In genomic region chr6:8679823-8680222, GRCh38 we compare ENCODE assay signal across 36 cellular contexts.
"Had no signal": no experiment of that assay in that cellular context is flagged by ENCODE, and none has a peak within 500 bp of the region (broad histone marks: within the 10 kb centered on the region; RNA-seq: fewer than 3 reads in every experiment).

No MANE protein-coding gene starts in this region.

- H3K9me3 ChIP-seq: ascending aorta had no signal

- H3K27me3 Mint-ChIP-seq: activated B cell treated with CpG ODN at 0.5 μM for 24 hours; activated CD4-positive, alpha-beta memory T cell treated with anti-CD3 and anti-CD28 coated beads, Interleukin-2, amount 10 ng/mL, durations not matched to agents 7 days and 5 days; activated CD4-positive, alpha-beta T cell treated with anti-CD3 and anti-CD28 coated beads, Interleukin-2, amount 10 ng/mL, durations not matched to agents 7 days and 5 days; activated CD8-positive, alpha-beta memory T cell treated with anti-CD3 and anti-CD28 coated beads, Interleukin-2, amount 10 ng/mL, durations not matched to agents 7 days and 5 days; activated naive CD4-positive, alpha-beta T cell treated with anti-CD3 and anti-CD28 coated beads, Interleukin-2, amount 10 ng/mL, durations not matched to agents 7 days and 5 days; activated naive CD4-positive, alpha-beta T cell treated with anti-CD3 and anti-CD28 coated beads, Interleukin-2, amount 50 U/mL, for 24 hours; activated naive CD8-positive, alpha-beta T cell; activated naive CD8-positive, alpha-beta T cell treated with anti-CD3 and anti-CD28 coated beads, Interleukin-2, amount 10 ng/mL, durations not matched to agents 7 days and 5 days; activated naive CD8-positive, alpha-beta T cell treated with anti-CD3 and anti-CD28 coated beads, Interleukin-2, amount 50 U/mL, for 24 hours; activated T-cell treated with anti-CD3 and anti-CD28 coated beads, Interleukin-2, amount 50 U/mL, for 24 hours; brain; central memory CD8-positive, alpha-beta T cell had no signal

- H3K27ac Mint-ChIP-seq: activated B cell treated with CpG ODN at 0.5 μM for 24 hours; activated CD4-positive, alpha-beta memory T cell treated with anti-CD3 and anti-CD28 coated beads, Interleukin-2, amount 10 ng/mL, durations not matched to agents 7 days and 5 days; activated CD4-positive, alpha-beta T cell treated with anti-CD3 and anti-CD28 coated beads, Interleukin-2, amount 10 ng/mL, durations not matched to agents 7 days and 5 days; activated CD8-positive, alpha-beta memory T cell treated with anti-CD3 and anti-CD28 coated beads, Interleukin-2, amount 10 ng/mL, durations not matched to agents 7 days and 5 days; activated CD8-positive, alpha-beta T cell treated with anti-CD3 and anti-CD28 coated beads, Interleukin-2, amount 10 ng/mL, durations not matched to agents 7 days and 5 days; activated naive CD4-positive, alpha-beta T cell treated with anti-CD3 and anti-CD28 coated beads, Interleukin-2, amount 10 ng/mL, durations not matched to agents 7 days and 5 days; activated naive CD4-positive, alpha-beta T cell treated with anti-CD3 and anti-CD28 coated beads, Interleukin-2, amount 50 U/mL, for 24 hours; activated naive CD8-positive, alpha-beta T cell; activated naive CD8-positive, alpha-beta T cell treated with anti-CD3 and anti-CD28 coated beads, Interleukin-2, amount 10 ng/mL, durations not matched to agents 7 days and 5 days; activated naive CD8-positive, alpha-beta T cell treated with anti-CD3 and anti-CD28 coated beads, Interleukin-2, amount 50 U/mL, for 24 hours; activated T-cell treated with anti-CD3 and anti-CD28 coated beads, Interleukin-2, amount 50 U/mL, for 24 hours; activated T-helper 2 cell treated with anti-CD3 and anti-CD28 coated beads, Interferon-gamma antibody, Interleukin-2, Interleukin-4, amounts not matched to agents 10 μg/mL and 5 μg/mL and 100 μg/mL, durations not matched to agents 14 hours and 24 hours and 36 hours; brain; T-helper 1 cell treated with Interleukin-12 subunit alpha and Interleukin-12 subunit beta and Interleukin-4 antibody, amounts not matched to agents 30 μg/mL and 1 μg/mL, for 36 hours; T-helper 2 cell treated with Interferon-gamma antibody and Interleukin-4, amounts not matched to agents 5 μg/mL and 100 μg/mL, for 36 hours had no signal

- H3K4me3 ChIP-seq: ascending aorta, cardiac muscle cell had no signal

- DNase-seq: activated B cell treated with CpG ODN at 0.5 μM for 24 hours; activated CD4-positive, alpha-beta memory T cell treated with anti-CD3 and anti-CD28 coated beads, Interleukin-2, amount 10 ng/mL, durations not matched to agents 7 days and 5 days; activated CD4-positive, alpha-beta T cell treated with anti-CD3 and anti-CD28 coated beads for 4 hours; activated CD4-positive, alpha-beta T cell treated with anti-CD3 and anti-CD28 coated beads, Interleukin-2, amount 10 ng/mL, durations not matched to agents 7 days and 5 days; activated CD4-positive, alpha-beta T cell treated with anti-CD3 and anti-CD28 coated beads, Interleukin-2, amount 50 U/mL, for 48 hours; activated CD4-positive, CD25-positive, alpha-beta regulatory T cell treated with anti-CD3 and anti-CD28 coated beads, Interleukin-2, amount 50 U/mL, for 72 hours; activated CD8-positive, alpha-beta memory T cell treated with anti-CD3 and anti-CD28 coated beads for 24 hours; activated CD8-positive, alpha-beta memory T cell treated with anti-CD3 and anti-CD28 coated beads, Interleukin-2, amount 10 ng/mL, durations not matched to agents 7 days and 5 days; activated CD8-positive, alpha-beta memory T cell treated with anti-CD3 and anti-CD28 coated beads, Interleukin-2, amount 50 U/mL, for 48 hours; activated CD8-positive, alpha-beta T cell treated with anti-CD3 and anti-CD28 coated beads, Interleukin-2, amount 10 ng/mL, durations not matched to agents 7 days and 5 days; activated effector memory CD4-positive, alpha-beta T cell treated with Interleukin-2 at 50 U/mL for 16 hours; activated gamma-delta T cell; activated naive CD4-positive, alpha-beta T cell treated with anti-CD3 and anti-CD28 coated beads, Interleukin-2, amount 10 ng/mL, durations not matched to agents 7 days and 5 days; activated naive CD4-positive, alpha-beta T cell treated with Interleukin-2 at 50 U/mL for 16 hours; activated naive CD8-positive, alpha-beta T cell treated with anti-CD3 and anti-CD28 coated beads, Interleukin-2, amount 10 ng/mL, durations not matched to agents 7 days and 5 days; activated naive CD8-positive, alpha-beta T cell treated with anti-CD3 and anti-CD28 coated beads, Interleukin-2, amount 50 U/mL, for 24 hours; activated T-cell treated with anti-CD3 and anti-CD28 coated beads, Interleukin-2, amount 50 U/mL, for 24 hours; activated T-cell treated with anti-CD3 and anti-CD28 coated beads, Interleukin-2, amount 50 U/mL, for 48 hours; amygdala; anterior cingulate cortex; caudate nucleus; cerebellar nuclear complex; T-helper 2 cell; T-helper 9 cell had no signal

- H3K27ac ChIP-seq: ascending aorta, cardiac muscle cell, VCaP had no signal

- H3K36me3 Mint-ChIP-seq: activated CD8-positive, alpha-beta memory T cell treated with anti-CD3 and anti-CD28 coated beads, Interleukin-2, amount 10 ng/mL, durations not matched to agents 7 days and 5 days; activated naive CD4-positive, alpha-beta T cell treated with anti-CD3 and anti-CD28 coated beads, Interleukin-2, amount 10 ng/mL, durations not matched to agents 7 days and 5 days; activated naive CD4-positive, alpha-beta T cell treated with anti-CD3 and anti-CD28 coated beads, Interleukin-2, amount 50 U/mL, for 24 hours; activated naive CD8-positive, alpha-beta T cell; activated naive CD8-positive, alpha-beta T cell treated with anti-CD3 and anti-CD28 coated beads, Interleukin-2, amount 10 ng/mL, durations not matched to agents 7 days and 5 days; brain had no signal

- H3K4me1 Mint-ChIP-seq: activated CD4-positive, alpha-beta memory T cell treated with anti-CD3 and anti-CD28 coated beads, Interleukin-2, amount 10 ng/mL, durations not matched to agents 7 days and 5 days; activated CD4-positive, alpha-beta T cell treated with anti-CD3 and anti-CD28 coated beads, Interleukin-2, amount 10 ng/mL, durations not matched to agents 7 days and 5 days; activated CD8-positive, alpha-beta memory T cell treated with anti-CD3 and anti-CD28 coated beads, Interleukin-2, amount 10 ng/mL, durations not matched to agents 7 days and 5 days; activated naive CD4-positive, alpha-beta T cell treated with anti-CD3 and anti-CD28 coated beads, Interleukin-2, amount 10 ng/mL, durations not matched to agents 7 days and 5 days; activated naive CD4-positive, alpha-beta T cell treated with anti-CD3 and anti-CD28 coated beads, Interleukin-2, amount 50 U/mL, for 24 hours; activated naive CD8-positive, alpha-beta T cell treated with anti-CD3 and anti-CD28 coated beads, Interleukin-2, amount 10 ng/mL, durations not matched to agents 7 days and 5 days; activated naive CD8-positive, alpha-beta T cell treated with anti-CD3 and anti-CD28 coated beads, Interleukin-2, amount 50 U/mL, for 24 hours; brain; central memory CD8-positive, alpha-beta T cell had no signal

- H3K36me3 ChIP-seq: ascending aorta, cardiac muscle cell had no signal

- H3K4me1 ChIP-seq: ascending aorta had no signal

- H3K27me3 ChIP-seq: ascending aorta, cardiac muscle cell had no signal

- FAIRE-seq: bronchial epithelial cell, TTC549 had no signal

- ATAC-seq: activated CD8-positive, alpha-beta memory T cell treated with anti-CD3 and anti-CD28 coated beads, Interleukin-2, amount 10 ng/mL, durations not matched to agents 7 days and 5 days; activated CD8-positive, alpha-beta T cell treated with anti-CD3 and anti-CD28 coated beads, Interleukin-2, amount 10 ng/mL, durations not matched to agents 7 days and 5 days; activated naive CD8-positive, alpha-beta T cell treated with anti-CD3 and anti-CD28 coated beads, Interleukin-2, amount 50 U/mL, for 24 hours had no signal

- H3K9me3 Mint-ChIP-seq: activated naive CD8-positive, alpha-beta T cell treated with anti-CD3 and anti-CD28 coated beads, Interleukin-2, amount 10 ng/mL, durations not matched to agents 7 days and 5 days; activated T-helper 2 cell treated with anti-CD3 and anti-CD28 coated beads, Interferon-gamma antibody, Interleukin-2, Interleukin-4, amounts not matched to agents 10 μg/mL and 5 μg/mL and 100 μg/mL, durations not matched to agents 14 hours and 24 hours and 36 hours; brain had no signal

- H3K4me3 Mint-ChIP-seq: activated B cell treated with CpG ODN at 0.5 μM for 24 hours; activated CD4-positive, alpha-beta memory T cell treated with anti-CD3 and anti-CD28 coated beads, Interleukin-2, amount 10 ng/mL, durations not matched to agents 7 days and 5 days; activated CD4-positive, alpha-beta T cell treated with anti-CD3 and anti-CD28 coated beads, Interleukin-2, amount 10 ng/mL, durations not matched to agents 7 days and 5 days; activated CD8-positive, alpha-beta memory T cell treated with anti-CD3 and anti-CD28 coated beads, Interleukin-2, amount 10 ng/mL, durations not matched to agents 7 days and 5 days; activated CD8-positive, alpha-beta T cell treated with anti-CD3 and anti-CD28 coated beads, Interleukin-2, amount 10 ng/mL, durations not matched to agents 7 days and 5 days; activated naive CD4-positive, alpha-beta T cell treated with anti-CD3 and anti-CD28 coated beads, Interleukin-2, amount 10 ng/mL, durations not matched to agents 7 days and 5 days; activated naive CD4-positive, alpha-beta T cell treated with anti-CD3 and anti-CD28 coated beads, Interleukin-2, amount 50 U/mL, for 24 hours; activated naive CD8-positive, alpha-beta T cell; activated naive CD8-positive, alpha-beta T cell treated with anti-CD3 and anti-CD28 coated beads, Interleukin-2, amount 10 ng/mL, durations not matched to agents 7 days and 5 days; activated naive CD8-positive, alpha-beta T cell treated with anti-CD3 and anti-CD28 coated beads, Interleukin-2, amount 50 U/mL, for 24 hours; activated T-cell treated with anti-CD3 and anti-CD28 coated beads, Interleukin-2, amount 50 U/mL, for 24 hours; brain; central memory CD8-positive, alpha-beta T cell; T-helper 1 cell treated with Interleukin-12 subunit alpha and Interleukin-12 subunit beta and Interleukin-4 antibody, amounts not matched to agents 30 μg/mL and 1 μg/mL, for 36 hours; T-helper 2 cell treated with Interferon-gamma antibody and Interleukin-4, amounts not matched to agents 5 μg/mL and 100 μg/mL, for 36 hours had no signal
